ENCODE assay signal across 13 cellular contexts in the genomic region with DNA sequence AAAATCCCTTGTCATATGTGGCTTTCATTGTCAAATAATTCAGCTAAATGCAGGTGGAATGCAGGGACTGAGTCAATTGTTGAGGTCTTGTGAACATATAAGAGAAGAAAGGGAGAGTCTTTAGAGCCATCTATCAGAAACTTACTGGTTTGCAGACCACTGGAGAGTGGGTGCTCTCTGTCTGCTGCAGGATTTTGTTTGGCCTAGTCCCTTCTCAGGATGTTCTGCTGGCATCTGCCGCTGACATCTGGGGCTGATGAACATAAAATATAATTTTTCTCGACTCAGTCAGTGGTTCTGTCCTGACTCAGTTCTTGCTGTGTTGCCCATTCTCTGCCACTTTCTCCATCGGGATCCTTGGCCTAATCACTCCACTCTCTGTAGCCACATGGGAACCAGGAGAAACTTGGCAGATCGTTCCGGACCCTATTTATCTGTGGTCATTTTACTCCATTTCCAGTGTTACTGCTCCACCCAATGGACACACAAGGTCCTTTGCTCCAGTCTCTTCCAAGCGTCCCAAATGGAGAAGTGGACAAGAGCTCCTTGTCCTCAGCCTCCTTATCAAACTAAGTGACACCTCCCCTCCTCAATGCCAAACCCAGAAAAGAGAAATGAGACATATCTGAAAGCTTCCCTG.
A peak's percentile ranks its signal among the peaks of the same experiment; 100 is the strongest.
DNase-seq lines count a peak whose midpoint lies in the region; ATAC-seq and TF ChIP-seq lines count a peak whose summit lies in the region.
"Had no signal": no experiment of that assay in that cellular context is flagged by ENCODE, and none has a peak within 500 bp of the region (broad histone marks: within the 10 kb centered on the region; RNA-seq: fewer than 3 reads in every experiment).

No MANE protein-coding gene starts in this region.

- H3K27ac ChIP-seq in liver (ENCODE audit: low read depth in 1 of 2, low read length in 2 of 2) = no peak overlapping the region
- no peak overlapping the region for H3K27ac ChIP-seq in effector memory CD4-positive, alpha-beta T cell (ENCODE audit: insufficient read depth, low read length, poor library complexity, severe bottlenecking)

- H3K27me3 Mint-ChIP-seq in activated CD4-positive, alpha-beta T cell treated with anti-CD3 and anti-CD28 coated beads for 36 hours = no peaks in the 10 kb centered on the region
- H3K27me3 Mint-ChIP-seq: activated CD8-positive, alpha-beta memory T cell treated with anti-CD3 and anti-CD28 coated beads, Interleukin-2, amount 10 ng/mL, durations not matched to agents 7 days and 5 days had no signal

- H3K4me3 ChIP-seq in choroid plexus epithelial cell (ENCODE audit: low read depth, low read length) = no peak overlapping the region
- H3K4me3 ChIP-seq in liver (ENCODE audit: low read depth in 1 of 3, low read length in 3 of 3) = no peak overlapping the region
- H3K4me3 ChIP-seq in effector memory CD4-positive, alpha-beta T cell (ENCODE audit: insufficient read depth, low read depth, low read length, poor library complexity, severe bottlenecking) = no peak overlapping the region

- DNase-seq in ACHN (peak; percentile 16), HuH-7.5 (ENCODE audit: low spot score) (peak; percentile 20), choroid plexus epithelial cell (ENCODE audit: low read depth) (peak; percentile 85), cortex of kidney (lab: John Stamatoyannopoulos, UW) (no peak), NCI-H2107 treated with DMSO at 0.1 percent for 48 hours (lab: John Stamatoyannopoulos, UW; ENCODE audit: unreplicated experiment) (no peak)
- DNase-seq in effector memory CD4-positive, alpha-beta T cell = no peak
- DNase-seq in activated CD4-positive, alpha-beta T cell treated with anti-CD3 and anti-CD28 coated beads for 36 hours = no peak
- DNase-seq: activated CD8-positive, alpha-beta memory T cell treated with anti-CD3 and anti-CD28 coated beads, Interleukin-2, amount 10 ng/mL, durations not matched to agents 7 days and 5 days; DND-41; GOT3; NCI-H2171; stimulated activated CD4-positive, alpha-beta T cell treated with anti-CD3 and anti-CD28 coated beads, Interleukin-4, amount 100 ng/mL, for 24 hours had no signal

- TF ChIP-seq RAD21 in liver (IDR thresholded peaks at IDR 0.05) = peak; percentile 74 to 86

- POLR2A ChIA-PET in activated CD4-positive, alpha-beta T cell treated with anti-CD3 and anti-CD28 coated beads for 36 hours (lab: Charles Lee) = no interaction called here

- no peak for ATAC-seq in activated CD4-positive, alpha-beta T cell treated with anti-CD3 and anti-CD28 coated beads for 36 hours
- ATAC-seq: activated CD8-positive, alpha-beta memory T cell treated with anti-CD3 and anti-CD28 coated beads, Interleukin-2, amount 10 ng/mL, durations not matched to agents 7 days and 5 days had no signal

- TF ChIP-seq CTCF in choroid plexus epithelial cell (conservative IDR thresholded peaks at IDR 0.05; ENCODE audit: low read depth, low read length) (peak; percentile 79), liver (IDR thresholded peaks at IDR 0.05; ENCODE audit: low read depth, low read length, missing input control) (peak; percentile 21)

- no peak overlapping the region for H3K9ac ChIP-seq in liver (ENCODE audit: low read depth in 1 of 2, low read length in 2 of 2)

- no peak overlapping the region for H3K4me3 Mint-ChIP-seq in activated CD4-positive, alpha-beta T cell treated with anti-CD3 and anti-CD28 coated beads for 36 hours
- H3K4me3 Mint-ChIP-seq: activated CD8-positive, alpha-beta memory T cell treated with anti-CD3 and anti-CD28 coated beads, Interleukin-2, amount 10 ng/mL, durations not matched to agents 7 days and 5 days had no signal

- H3K36me3 Mint-ChIP-seq in activated CD4-positive, alpha-beta T cell treated with anti-CD3 and anti-CD28 coated beads for 36 hours (ENCODE audit: low read depth) = no peaks in the 10 kb centered on the region
- H3K36me3 Mint-ChIP-seq: activated CD8-positive, alpha-beta memory T cell treated with anti-CD3 and anti-CD28 coated beads, Interleukin-2, amount 10 ng/mL, durations not matched to agents 7 days and 5 days had no signal

- in situ Hi-C loops in ACHN (cut with HindIII; ENCODE audit: low pct_ligation_motif_present, low pct_unique_long_range_greater_than_20kb, low sequenced_read_pairs) = no loop called here

- peaks cover 6% of the 10 kb centered on the region for H3K9me3 Mint-ChIP-seq in activated CD4-positive, alpha-beta T cell treated with anti-CD3 and anti-CD28 coated beads for 36 hours (ENCODE audit: low read depth)

- intact Hi-C loops in activated CD4-positive, alpha-beta T cell treated with anti-CD3 and anti-CD28 coated beads for 36 hours (cut with DNase I, micrococcal nuclease) = no loop called here

- no peak overlapping the region for H3K27ac Mint-ChIP-seq in activated CD4-positive, alpha-beta T cell treated with anti-CD3 and anti-CD28 coated beads for 36 hours
- H3K27ac Mint-ChIP-seq: activated CD8-positive, alpha-beta memory T cell treated with anti-CD3 and anti-CD28 coated beads, Interleukin-2, amount 10 ng/mL, durations not matched to agents 7 days and 5 days had no signal

- WGBS in liver = 45% methylated on average over 6 of the region's 6 CpGs

- no peaks in the 10 kb centered on the region for H3K36me3 ChIP-seq in liver (ENCODE audit: control insufficient read depth in 4 of 4, insufficient read depth in 3 of 4, low read depth in 1 of 4, low read length in 3 of 4)
- H3K36me3 ChIP-seq in effector memory CD4-positive, alpha-beta T cell (ENCODE audit: control insufficient read depth, insufficient read depth, low read length) = no peaks in the 10 kb centered on the region

- H3K4me1 Mint-ChIP-seq in activated CD4-positive, alpha-beta T cell treated with anti-CD3 and anti-CD28 coated beads for 36 hours = no peaks in the 10 kb centered on the region
- H3K4me1 Mint-ChIP-seq: activated CD8-positive, alpha-beta memory T cell treated with anti-CD3 and anti-CD28 coated beads, Interleukin-2, amount 10 ng/mL, durations not matched to agents 7 days and 5 days had no signal

- H3K9me3 ChIP-seq in liver (ENCODE audit: control insufficient read depth in 4 of 4, low read length in 3 of 4) = no peaks in the 10 kb centered on the region
- H3K9me3 ChIP-seq in effector memory CD4-positive, alpha-beta T cell (ENCODE audit: control insufficient read depth, low read length) = no peaks in the 10 kb centered on the region

- H3K4me1 ChIP-seq in liver (ENCODE audit: control insufficient read depth in 4 of 4, insufficient read depth in 4 of 4, low read length in 3 of 4) = no peaks in the 10 kb centered on the region
- no peaks in the 10 kb centered on the region for H3K4me1 ChIP-seq in effector memory CD4-positive, alpha-beta T cell (ENCODE audit: control insufficient read depth, insufficient read depth, low read length, poor library complexity, severe bottlenecking)

- H3K27me3 ChIP-seq in liver (ENCODE audit: control insufficient read depth in 4 of 4, insufficient read depth in 4 of 4, low read length in 3 of 4) = no peaks in the 10 kb centered on the region
- H3K27me3 ChIP-seq in effector memory CD4-positive, alpha-beta T cell (replicated peaks; ENCODE audit: control insufficient read depth, insufficient read depth, low read length, poor library complexity, severe bottlenecking) = no peaks in the 10 kb centered on the region

- CTCF ChIA-PET in activated CD4-positive, alpha-beta T cell treated with anti-CD3 and anti-CD28 coated beads for 36 hours (lab: Charles Lee) = no interaction called here

TF ChIP-seq in liver, 16 proteins besides CTCF, POLR2A, EP300 and RAD21:
- TF ChIP-seq JUND (IDR thresholded peaks at IDR 0.05) = no peak
- TF ChIP-seq FOXA2 (IDR thresholded peaks at IDR 0.05) = no peak
- no peak for TF ChIP-seq TAF1 (conservative IDR thresholded peaks at IDR 0.05)
- no peak for TF ChIP-seq SP1 (IDR thresholded peaks at IDR 0.05)
- TF ChIP-seq, protein P1, sequence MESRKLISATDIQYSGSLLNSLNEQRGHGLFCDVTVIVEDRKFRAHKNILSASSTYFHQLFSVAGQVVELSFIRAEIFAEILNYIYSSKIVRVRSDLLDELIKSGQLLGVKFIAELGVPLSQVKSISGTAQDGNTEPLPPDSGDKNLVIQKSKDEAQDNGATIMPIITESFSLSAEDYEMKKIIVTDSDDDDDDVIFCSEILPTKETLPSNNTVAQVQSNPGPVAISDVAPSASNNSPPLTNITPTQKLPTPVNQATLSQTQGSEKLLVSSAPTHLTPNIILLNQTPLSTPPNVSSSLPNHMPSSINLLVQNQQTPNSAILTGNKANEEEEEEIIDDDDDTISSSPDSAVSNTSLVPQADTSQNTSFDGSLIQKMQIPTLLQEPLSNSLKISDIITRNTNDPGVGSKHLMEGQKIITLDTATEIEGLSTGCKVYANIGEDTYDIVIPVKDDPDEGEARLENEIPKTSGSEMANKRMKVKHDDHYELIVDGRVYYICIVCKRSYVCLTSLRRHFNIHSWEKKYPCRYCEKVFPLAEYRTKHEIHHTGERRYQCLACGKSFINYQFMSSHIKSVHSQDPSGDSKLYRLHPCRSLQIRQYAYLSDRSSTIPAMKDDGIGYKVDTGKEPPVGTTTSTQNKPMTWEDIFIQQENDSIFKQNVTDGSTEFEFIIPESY (IDR thresholded peaks at IDR 0.05) = no peak
- TF ChIP-seq, protein P2, sequence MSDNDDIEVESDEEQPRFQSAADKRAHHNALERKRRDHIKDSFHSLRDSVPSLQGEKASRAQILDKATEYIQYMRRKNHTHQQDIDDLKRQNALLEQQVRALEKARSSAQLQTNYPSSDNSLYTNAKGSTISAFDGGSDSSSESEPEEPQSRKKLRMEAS (IDR thresholded peaks at IDR 0.05) = no peak
- TF ChIP-seq FOXA1 (IDR thresholded peaks at IDR 0.05) = no peak
- no peak for TF ChIP-seq GABPA (IDR thresholded peaks at IDR 0.05 in 1 of 2, conservative IDR thresholded peaks at IDR 0.05 in 1 of 2)
- TF ChIP-seq HNF4A (conservative IDR thresholded peaks at IDR 0.05) = no peak

Comparison
In these comparisons a context has a peak if more than half of its experiments do, and no peak if none do; other contexts are left out.
1. DNase-seq: peak in ACHN (single experiment), HuH-7.5 (single experiment) and choroid plexus epithelial cell (single experiment); none in cortex of kidney (single experiment), effector memory CD4-positive, alpha-beta T cell (0 of 3), activated CD4-positive, alpha-beta T cell treated with anti-CD3 and anti-CD28 coated beads for 36 hours (single experiment) and NCI-H2107 treated with DMSO at 0.1 percent for 48 hours (single experiment).